19 cellular contexts compared by ENCODE assay signal in the genomic region with DNA sequence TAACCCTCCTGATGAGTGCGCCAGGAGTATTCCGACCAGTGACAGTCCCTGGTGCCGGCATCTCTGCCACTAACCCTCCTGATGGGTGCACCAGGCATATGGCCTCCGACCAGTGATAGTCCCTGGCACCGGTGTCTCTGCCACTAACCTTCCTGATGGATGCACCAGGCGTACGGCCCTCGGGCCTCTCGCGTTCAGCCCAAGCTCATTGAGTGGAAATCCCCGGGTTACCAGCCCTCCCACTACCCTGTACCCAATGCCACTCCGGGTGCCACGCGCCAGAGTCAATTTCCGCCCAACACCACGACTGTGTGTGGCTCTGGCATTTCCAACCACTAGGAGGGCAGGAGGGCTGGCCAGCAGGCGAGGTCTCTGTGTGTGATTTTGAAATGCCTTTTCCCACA. TPM values are rescaled to one million over a fixed set of nuclear protein-coding genes. Genes with fewer than 3 reads are reported as not detected.
DNase-seq lines count a peak whose midpoint lies in the region; ATAC-seq and TF ChIP-seq lines count a peak whose summit lies in the region.
"Had no signal": no experiment of that assay in that cellular context is flagged by ENCODE, and none has a peak within 500 bp of the region (broad histone marks: within the 10 kb centered on the region; RNA-seq: fewer than 3 reads in every experiment).

No MANE protein-coding gene starts in this region.

- H3K79me1 ChIP-seq in H9 (ENCODE audit: insufficient read depth, low read depth, low read length, poor library complexity, severe bottlenecking) = no peaks in the 10 kb centered on the region
- no peaks in the 10 kb centered on the region for H3K79me1 ChIP-seq in trophoblast cell (ENCODE audit: low read length)

- DNase-seq in H9 = peak; percentile 13
- peak; percentile 1 to 20 (median 10) for DNase-seq in body of pancreas
- peak; percentile 38 for DNase-seq in left lobe of liver (ENCODE audit: low spot score)
- no peak for DNase-seq in trophoblast cell
- DNase-seq in NCI-H2227 (lab: John Stamatoyannopoulos, UW; ENCODE audit: unreplicated experiment) = no peak
- DNase-seq in stimulated activated naive CD4-positive, alpha-beta T cell (lab: John Stamatoyannopoulos, UW) = no peak
- no peak for DNase-seq in DMS 273 treated with DMSO at 0.1 percent for 48 hours (lab: John Stamatoyannopoulos, UW)
- DNase-seq: activated CD4-positive, alpha-beta T cell treated with anti-CD3 and anti-CD28 coated beads, Interleukin-2, amount 50 U/mL, for 48 hours; CD4-positive, alpha-beta memory T cell; hypothalamus; NCI-H1105 treated with DMSO at 0.1 percent for 48 hours; NCI-H2081; stimulated activated CD4-positive, alpha-beta T cell treated with anti-CD3 and anti-CD28 coated beads, Interleukin-12 subunit alpha, Interleukin-12 subunit beta, amount 100 ng/mL, for 4 hours had no signal

- H3K9me3 Mint-ChIP-seq in H9 = peaks cover 46 to 51% of the 10 kb centered on the region in 2 experiments

- H3K9ac ChIP-seq in H9 (ENCODE audit: extremely low read depth, insufficient read length, low read length) (no peak overlapping the region), trophoblast cell (ENCODE audit: low read length) (no peak overlapping the region)

- H3K36me3 ChIP-seq in body of pancreas (replicated peaks in 1 of 2; ENCODE audit: insufficient read depth in 1 of 2, low read depth in 2 of 2) = no peaks in the 10 kb centered on the region
- H3K36me3 ChIP-seq in trophoblast cell (ENCODE audit: control insufficient read depth in 1 of 2, insufficient read depth in 2 of 2, low read length in 2 of 2) = no peaks in the 10 kb centered on the region
- H3K36me3 ChIP-seq: gastrocnemius medialis had no signal

- intact Hi-C loops in body of pancreas (cut with DNase I) = no loop called here

- H3K18ac ChIP-seq in H9 (ENCODE audit: insufficient read length, low read depth, low read length) = no peak overlapping the region
- no peak overlapping the region for H3K18ac ChIP-seq in trophoblast cell (ENCODE audit: low read length)

- H3K9me3 ChIP-seq in H9 (ENCODE audit: control insufficient read depth, low read depth, low read length) (peaks cover 16% of the 10 kb centered on the region), body of pancreas (no peaks in the 10 kb centered on the region), trophoblast cell (ENCODE audit: insufficient read depth, low read depth, low read length) (peaks cover 41% of the 10 kb centered on the region)
- H3K9me3 ChIP-seq: gastrocnemius medialis had no signal

- peaks cover 5 to 9% of the 10 kb centered on the region in 2 experiments; a peak in 3 of 4 replicates for H3K4me1 Mint-ChIP-seq in H9
- H3K4me1 Mint-ChIP-seq: CD4-positive, alpha-beta memory T cell had no signal

- H3K79me2 ChIP-seq in H9 (ENCODE audit: insufficient read depth, low read length) = no peaks in the 10 kb centered on the region
- H3K79me2 ChIP-seq in trophoblast cell (ENCODE audit: control insufficient read depth, insufficient read depth, low read length, poor library complexity) = no peaks in the 10 kb centered on the region

- H4K12ac ChIP-seq in trophoblast cell (ENCODE audit: low read depth, low read length) = no peak overlapping the region

- no peak overlapping the region for H3K4me2 ChIP-seq in H9 (ENCODE audit: insufficient read depth, insufficient read length, low read length)
- no peak overlapping the region for H3K4me2 ChIP-seq in trophoblast cell (ENCODE audit: low read length)

- H3K36me3 Mint-ChIP-seq in H9 (ENCODE audit: insufficient read depth in 1 of 3, low read depth in 3 of 3) = peaks cover 3 to 5% (median 4%) of the 10 kb centered on the region in 3 experiments; a peak in 6 of 7 replicates

- H3K14ac ChIP-seq in H9 (ENCODE audit: insufficient read depth, low read length) (no peak overlapping the region), trophoblast cell (ENCODE audit: low read length) (no peak overlapping the region)

- H3K27me3 Mint-ChIP-seq in H9 (ENCODE audit: low read depth) = peaks cover 44% of the 10 kb centered on the region

- H2BK12ac ChIP-seq in H9 (ENCODE audit: insufficient read length, low read depth, low read length) = no peak overlapping the region
- no peak overlapping the region for H2BK12ac ChIP-seq in trophoblast cell (ENCODE audit: low read length)

- ATAC-seq in body of pancreas = no peak
- no peak for ATAC-seq in left lobe of liver
- no peak for ATAC-seq in GM21515 (IDR thresholded peaks at IDR 0.05; ENCODE audit: unreplicated experiment)
- ATAC-seq: WTC11 had no signal

- H3K23me2 ChIP-seq in H9 (ENCODE audit: insufficient read length, low read depth, low read length, poor library complexity, severe bottlenecking) = no peaks in the 10 kb centered on the region

- no peak overlapping the region for H2AFZ ChIP-seq in H9 (ENCODE audit: low read length)
- no peak overlapping the region for H2AFZ ChIP-seq in trophoblast cell (ENCODE audit: insufficient read depth, low read length, poor library complexity)

- WGBS in H9 (ENCODE audit: extremely low coverage, insufficient read length, low lambda C conversion rate) = no CpG with 5 or more reads among the region's 17 CpGs
- 79 to 81% methylated on average over 12 to 17 of the region's 17 CpGs for WGBS in body of pancreas, 2 donors
- no CpG with 5 or more reads among the region's 17 CpGs for WGBS in trophoblast cell (ENCODE audit: extremely low coverage, insufficient coverage, insufficient read length)

- no peak overlapping the region for H2BK20ac ChIP-seq in H9 (ENCODE audit: low read depth, low read length, poor library complexity, severe bottlenecking)

- H3K4ac ChIP-seq in H9 (ENCODE audit: low read depth, low read length) = no peak overlapping the region
- H3K4ac ChIP-seq in trophoblast cell (ENCODE audit: low read depth, low read length) = no peak overlapping the region

- no peaks in the 10 kb centered on the region for H3K27me3 ChIP-seq in H9 (ENCODE audit: insufficient read depth, low read length)
- H3K27me3 ChIP-seq in body of pancreas = no peaks in the 10 kb centered on the region
- H3K27me3 ChIP-seq in trophoblast cell (ENCODE audit: insufficient read depth, low read length) = no peaks in the 10 kb centered on the region
- H3K27me3 ChIP-seq: gastrocnemius medialis, tibial artery had no signal

- no peak overlapping the region for H3K56ac ChIP-seq in H9 (ENCODE audit: insufficient read length, low read depth, low read length)

- H2BK5ac ChIP-seq in H9 (ENCODE audit: insufficient read length, low read length) (no peak overlapping the region), trophoblast cell (ENCODE audit: low read depth, low read length, poor library complexity) (no peak overlapping the region)

- H4K20me1 ChIP-seq in H9 (ENCODE audit: control insufficient read depth, insufficient read depth, insufficient read length) = no peaks in the 10 kb centered on the region

- no peak for TF ChIP-seq POLR2A in body of pancreas (IDR thresholded peaks at IDR 0.05)

- TF ChIP-seq CTCF in H9 (conservative IDR thresholded peaks at IDR 0.05) (no peak), body of pancreas (IDR thresholded peaks at IDR 0.05) (no peak)

- H3K4me1 ChIP-seq in H9 (ENCODE audit: insufficient read depth, low read length) (no peaks in the 10 kb centered on the region), body of pancreas (peaks cover 13% of the 10 kb centered on the region), trophoblast cell (ENCODE audit: control insufficient read depth in 1 of 2, insufficient read depth in 2 of 2, low read length in 2 of 2) (no peaks in the 10 kb centered on the region)
- H3K4me1 ChIP-seq: gastrocnemius medialis, tibial artery had no signal

- no peak overlapping the region for H2BK15ac ChIP-seq in H9 (ENCODE audit: low read depth, low read length)

- H4K8ac ChIP-seq in H9 (replicated peaks; ENCODE audit: insufficient read length, low read depth, low read length) (no peak overlapping the region), trophoblast cell (ENCODE audit: low read depth, low read length) (no peak overlapping the region)

- H3T11ph ChIP-seq in H9 (ENCODE audit: low read length) = no peak overlapping the region

- H2AK5ac ChIP-seq in H9 (ENCODE audit: insufficient read length, low read length) (no peak overlapping the region), trophoblast cell (ENCODE audit: low read length) (no peak overlapping the region)

- no peak overlapping the region for H2BK120ac ChIP-seq in H9 (ENCODE audit: low read depth, low read length, poor library complexity, severe bottlenecking)
- H2BK120ac ChIP-seq in trophoblast cell (ENCODE audit: insufficient read depth, low read length, poor library complexity) = no peak overlapping the region

- no peak overlapping the region for H4K5ac ChIP-seq in H9 (ENCODE audit: insufficient read length, low read depth, low read length)

- H4K91ac ChIP-seq in H9 (ENCODE audit: insufficient read length, low read depth, low read length) (no peak overlapping the region), trophoblast cell (ENCODE audit: low read depth, low read length) (no peak overlapping the region)

- H3K23ac ChIP-seq in H9 (ENCODE audit: insufficient read length, low read depth, low read length) (no peak overlapping the region), trophoblast cell (ENCODE audit: low read length) (no peak overlapping the region)

- H3K27ac Mint-ChIP-seq in H9 = no peak overlapping the region
- H3K27ac Mint-ChIP-seq: CD4-positive, alpha-beta memory T cell; stimulated activated naive CD8-positive, alpha-beta T cell treated with anti-CD3 and anti-CD28 coated beads, Interleukin-15, Interleukin-2, amounts not matched to agents 100 ng/mL and 50 ng/mL, for 24 hours; T-helper 2 cell treated with Interferon-gamma antibody and Interleukin-4, amounts not matched to agents 5 μg/mL and 100 μg/mL, for 36 hours; WTC11 had no signal

- H3K27ac ChIP-seq in H9 (ENCODE audit: insufficient read length, low read depth, low read length) (no peak overlapping the region), body of pancreas (peak overlapping the region; percentile 32 to 63 (median 51)), trophoblast cell (ENCODE audit: low read depth, low read length) (no peak overlapping the region)
- H3K27ac ChIP-seq: gastrocnemius medialis, tibial artery had no signal

- H3K4me3 Mint-ChIP-seq in H9 = no peak overlapping the region
- H3K4me3 Mint-ChIP-seq: CD4-positive, alpha-beta memory T cell; stimulated activated naive CD8-positive, alpha-beta T cell treated with anti-CD3 and anti-CD28 coated beads, Interleukin-15, Interleukin-2, amounts not matched to agents 100 ng/mL and 50 ng/mL, for 24 hours; T-helper 2 cell treated with Interferon-gamma antibody and Interleukin-4, amounts not matched to agents 5 μg/mL and 100 μg/mL, for 36 hours; WTC11 had no signal

- H3K4me3 ChIP-seq in body of pancreas (no peak overlapping the region), trophoblast cell (ENCODE audit: low read depth, low read length) (peak overlapping the region; percentile 30)
- H3K4me3 ChIP-seq: gastrocnemius medialis, tibial artery had no signal

RNA-seq across cellular contexts. Expression of a gene that starts 11.7 kb away (rescaled TPM):
- total RNA-seq in H9 (2021) (39.4 and 44.0 TPM in 2 replicates), body of pancreas (10 to 100 TPM; 23.3 to 30.7 TPM), left lobe of liver (29.4 TPM)
- polyA plus RNA-seq in trophoblast cell (2013) = 114 and 122 TPM in 2 replicates

Comparison
In these comparisons a context has a peak if more than half of its experiments do, and no peak if none do; other contexts are left out.
1. DNase-seq: peak in H9 (single experiment), body of pancreas (4 of 4) and left lobe of liver (single experiment); none in trophoblast cell (0 of 2), NCI-H2227 (single experiment), stimulated activated naive CD4-positive, alpha-beta T cell (0 of 6) and DMS 273 treated with DMSO at 0.1 percent for 48 hours (single experiment).
2. H3K27ac ChIP-seq: peak in body of pancreas (4 of 4); none in H9 (single experiment) and trophoblast cell (single experiment).